Comparison of ENCODE assay signal across 1 cellular context in the genomic region with DNA sequence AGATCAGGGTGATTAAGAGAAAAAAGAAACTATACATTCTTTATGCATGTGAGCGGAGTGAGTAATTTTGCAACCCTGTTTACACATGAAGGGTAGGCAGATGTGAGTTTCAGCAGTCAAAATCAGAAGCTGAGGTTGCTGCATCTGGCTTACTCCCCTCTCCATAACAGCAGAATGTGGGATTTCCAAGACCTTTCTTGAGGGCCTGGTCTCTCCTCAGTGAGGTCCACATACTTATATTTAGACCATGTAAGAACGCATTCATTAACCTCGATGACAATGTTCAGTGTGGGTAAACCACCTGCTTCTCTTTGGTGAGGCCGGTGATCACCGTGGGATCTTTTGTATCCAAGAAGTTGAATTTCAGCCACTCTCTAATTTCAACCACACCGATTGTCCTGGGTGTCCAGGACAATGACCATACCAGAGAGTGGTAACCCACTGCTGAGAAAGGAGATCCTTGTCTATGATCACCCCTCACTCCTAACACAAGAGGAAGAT.
TF ChIP-seq lines count a peak whose summit lies in the region.

No MANE protein-coding gene starts in this region.

TF ChIP-seq in GM12878, 131 proteins besides CTCF, POLR2A, EP300 and RAD21 (continued from another document and continues in another):
- TF ChIP-seq, protein P1, sequence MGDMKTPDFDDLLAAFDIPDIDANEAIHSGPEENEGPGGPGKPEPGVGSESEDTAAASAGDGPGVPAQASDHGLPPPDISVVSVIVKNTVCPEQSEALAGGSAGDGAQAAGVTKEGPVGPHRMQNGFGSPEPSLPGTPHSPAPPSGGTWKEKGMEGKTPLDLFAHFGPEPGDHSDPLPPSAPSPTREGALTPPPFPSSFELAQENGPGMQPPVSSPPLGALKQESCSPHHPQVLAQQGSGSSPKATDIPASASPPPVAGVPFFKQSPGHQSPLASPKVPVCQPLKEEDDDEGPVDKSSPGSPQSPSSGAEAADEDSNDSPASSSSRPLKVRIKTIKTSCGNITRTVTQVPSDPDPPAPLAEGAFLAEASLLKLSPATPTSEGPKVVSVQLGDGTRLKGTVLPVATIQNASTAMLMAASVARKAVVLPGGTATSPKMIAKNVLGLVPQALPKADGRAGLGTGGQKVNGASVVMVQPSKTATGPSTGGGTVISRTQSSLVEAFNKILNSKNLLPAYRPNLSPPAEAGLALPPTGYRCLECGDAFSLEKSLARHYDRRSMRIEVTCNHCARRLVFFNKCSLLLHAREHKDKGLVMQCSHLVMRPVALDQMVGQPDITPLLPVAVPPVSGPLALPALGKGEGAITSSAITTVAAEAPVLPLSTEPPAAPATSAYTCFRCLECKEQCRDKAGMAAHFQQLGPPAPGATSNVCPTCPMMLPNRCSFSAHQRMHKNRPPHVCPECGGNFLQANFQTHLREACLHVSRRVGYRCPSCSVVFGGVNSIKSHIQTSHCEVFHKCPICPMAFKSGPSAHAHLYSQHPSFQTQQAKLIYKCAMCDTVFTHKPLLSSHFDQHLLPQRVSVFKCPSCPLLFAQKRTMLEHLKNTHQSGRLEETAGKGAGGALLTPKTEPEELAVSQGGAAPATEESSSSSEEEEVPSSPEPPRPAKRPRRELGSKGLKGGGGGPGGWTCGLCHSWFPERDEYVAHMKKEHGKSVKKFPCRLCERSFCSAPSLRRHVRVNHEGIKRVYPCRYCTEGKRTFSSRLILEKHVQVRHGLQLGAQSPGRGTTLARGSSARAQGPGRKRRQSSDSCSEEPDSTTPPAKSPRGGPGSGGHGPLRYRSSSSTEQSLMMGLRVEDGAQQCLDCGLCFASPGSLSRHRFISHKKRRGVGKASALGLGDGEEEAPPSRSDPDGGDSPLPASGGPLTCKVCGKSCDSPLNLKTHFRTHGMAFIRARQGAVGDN (IDR thresholded peaks at IDR 0.05): peak; percentile 59
- TF ChIP-seq CBFB (IDR thresholded peaks at IDR 0.05; ENCODE audit: low read depth) (peak; percentile 87; the same call in 1 of the 2 replicates), SKIL (IDR thresholded peaks at IDR 0.05; ENCODE audit: low read depth, poor library complexity, severe bottlenecking) (peak; percentile 86), NBN (IDR thresholded peaks at IDR 0.05) (peak; percentile 80), JUNB (IDR thresholded peaks at IDR 0.05) (peak; percentile 94), CBX5 (IDR thresholded peaks at IDR 0.05; ENCODE audit: low read depth) (0 out of 2 replicates have a peak, but pooled peaks have one; percentile 88), IRF4 (IDR thresholded peaks at IDR 0.05; ENCODE audit: low read depth, low read length) (peak; percentile 95), CUX1 (IDR thresholded peaks at IDR 0.05; ENCODE audit: insufficient replicate concordance, low read depth, low read length) (peak; percentile 73), MYB (IDR thresholded peaks at IDR 0.05; ENCODE audit: borderline replicate concordance, low read depth, low read length) (0 out of 2 replicates have a peak, but pooled peaks have one; percentile 19), RB1 (IDR thresholded peaks at IDR 0.05; ENCODE audit: borderline replicate concordance) (no peak), TCF3 (IDR thresholded peaks at IDR 0.05; ENCODE audit: borderline replicate concordance, insufficient read depth, low read depth, low read length) (peak; percentile 98), PAX5 (IDR thresholded peaks at IDR 0.05; ENCODE audit: borderline replicate concordance, low read depth, low read length) (peak; percentile 91), MTA3 (IDR thresholded peaks at IDR 0.05; ENCODE audit: borderline replicate concordance, low read length) (peak; percentile 87; the same call in 1 of the 2 replicates), BACH1 (IDR thresholded peaks at IDR 0.05; ENCODE audit: borderline replicate concordance) (peak; percentile 34; the same call in 1 of the 2 replicates), TAF1 (IDR thresholded peaks at IDR 0.05; ENCODE audit: borderline replicate concordance, low read depth, low read length) (0 out of 2 replicates have a peak, but pooled peaks have one; percentile 14), CBX3 (IDR thresholded peaks at IDR 0.05; ENCODE audit: borderline replicate concordance, low read depth) (no peak), POLR2AphosphoS5 (IDR thresholded peaks at IDR 0.05; ENCODE audit: low read length) (peak; percentile 24; the same call in 1 of the 2 replicates), DPF2 (IDR thresholded peaks at IDR 0.05) (peak; percentile 88), JUND (IDR thresholded peaks at IDR 0.05; ENCODE audit: low read depth, low read length) (peak; percentile 41; the same call in 1 of the 2 replicates), SMC3 (IDR thresholded peaks at IDR 0.05; ENCODE audit: borderline replicate concordance, low read length) (peak; percentile 42; the same call in 1 of the 2 replicates), ZNF622 (IDR thresholded peaks at IDR 0.05) (no peak), POU2F2 (IDR thresholded peaks at IDR 0.05; ENCODE audit: borderline replicate concordance, low read depth, low read length) (peak; percentile 93), BCL11A (IDR thresholded peaks at IDR 0.05; ENCODE audit: low read depth, low read length) (peak; percentile 95), ZNF207 (IDR thresholded peaks at IDR 0.05; ENCODE audit: borderline replicate concordance) (no peak), IKZF2 (IDR thresholded peaks at IDR 0.05) (peak; percentile 96), HDGF (IDR thresholded peaks at IDR 0.05) (peak; percentile 72), ZBED1 (IDR thresholded peaks at IDR 0.05; ENCODE audit: borderline replicate concordance) (peak; percentile 89; the same call in 1 of the 2 replicates), IKZF1 (conservative IDR thresholded peaks at IDR 0.05) (peak; percentile 93), SP1 (IDR thresholded peaks at IDR 0.05; ENCODE audit: low read depth, low read length) (peak; percentile 74), MEF2A (IDR thresholded peaks at IDR 0.05; ENCODE audit: insufficient read depth, low read depth, low read length) (peak; percentile 91), ETV6 (conservative IDR thresholded peaks at IDR 0.05 in 1 of 2, IDR thresholded peaks at IDR 0.05 in 1 of 2; ENCODE audit: borderline replicate concordance in 1 of 2, low read depth in 1 of 2) (peak in 1 of 2 experiments; percentile 88; a peak in 2 of 4 replicates), CEBPB (IDR thresholded peaks at IDR 0.05; ENCODE audit: borderline replicate concordance in 1 of 2, low read depth in 2 of 2, low read length in 2 of 2) (0 out of 4 replicates have a peak, but pooled peaks of 1 of the 2 experiments have one; percentile 73), MLLT1 (IDR thresholded peaks at IDR 0.05) (peak; percentile 54), BHLHE40 (IDR thresholded peaks at IDR 0.05; ENCODE audit: borderline replicate concordance in 1 of 2, low read depth in 2 of 2, low read length in 1 of 2) (peak; percentile 79 to 80), GABPA (IDR thresholded peaks at IDR 0.05; ENCODE audit: low read depth) (peak; percentile 40; the same call in 1 of the 2 replicates)
- TF ChIP-seq, protein P2, sequence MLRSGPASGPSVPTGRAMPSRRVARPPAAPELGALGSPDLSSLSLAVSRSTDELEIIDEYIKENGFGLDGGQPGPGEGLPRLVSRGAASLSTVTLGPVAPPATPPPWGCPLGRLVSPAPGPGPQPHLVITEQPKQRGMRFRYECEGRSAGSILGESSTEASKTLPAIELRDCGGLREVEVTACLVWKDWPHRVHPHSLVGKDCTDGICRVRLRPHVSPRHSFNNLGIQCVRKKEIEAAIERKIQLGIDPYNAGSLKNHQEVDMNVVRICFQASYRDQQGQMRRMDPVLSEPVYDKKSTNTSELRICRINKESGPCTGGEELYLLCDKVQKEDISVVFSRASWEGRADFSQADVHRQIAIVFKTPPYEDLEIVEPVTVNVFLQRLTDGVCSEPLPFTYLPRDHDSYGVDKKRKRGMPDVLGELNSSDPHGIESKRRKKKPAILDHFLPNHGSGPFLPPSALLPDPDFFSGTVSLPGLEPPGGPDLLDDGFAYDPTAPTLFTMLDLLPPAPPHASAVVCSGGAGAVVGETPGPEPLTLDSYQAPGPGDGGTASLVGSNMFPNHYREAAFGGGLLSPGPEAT (IDR thresholded peaks at IDR 0.05; ENCODE audit: low read depth): peak; percentile 88
- TF ChIP-seq, protein P3, sequence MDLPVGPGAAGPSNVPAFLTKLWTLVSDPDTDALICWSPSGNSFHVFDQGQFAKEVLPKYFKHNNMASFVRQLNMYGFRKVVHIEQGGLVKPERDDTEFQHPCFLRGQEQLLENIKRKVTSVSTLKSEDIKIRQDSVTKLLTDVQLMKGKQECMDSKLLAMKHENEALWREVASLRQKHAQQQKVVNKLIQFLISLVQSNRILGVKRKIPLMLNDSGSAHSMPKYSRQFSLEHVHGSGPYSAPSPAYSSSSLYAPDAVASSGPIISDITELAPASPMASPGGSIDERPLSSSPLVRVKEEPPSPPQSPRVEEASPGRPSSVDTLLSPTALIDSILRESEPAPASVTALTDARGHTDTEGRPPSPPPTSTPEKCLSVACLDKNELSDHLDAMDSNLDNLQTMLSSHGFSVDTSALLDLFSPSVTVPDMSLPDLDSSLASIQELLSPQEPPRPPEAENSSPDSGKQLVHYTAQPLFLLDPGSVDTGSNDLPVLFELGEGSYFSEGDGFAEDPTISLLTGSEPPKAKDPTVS (IDR thresholded peaks at IDR 0.05; ENCODE audit: low read depth, low read length): no peak
- TF ChIP-seq, protein P4, sequence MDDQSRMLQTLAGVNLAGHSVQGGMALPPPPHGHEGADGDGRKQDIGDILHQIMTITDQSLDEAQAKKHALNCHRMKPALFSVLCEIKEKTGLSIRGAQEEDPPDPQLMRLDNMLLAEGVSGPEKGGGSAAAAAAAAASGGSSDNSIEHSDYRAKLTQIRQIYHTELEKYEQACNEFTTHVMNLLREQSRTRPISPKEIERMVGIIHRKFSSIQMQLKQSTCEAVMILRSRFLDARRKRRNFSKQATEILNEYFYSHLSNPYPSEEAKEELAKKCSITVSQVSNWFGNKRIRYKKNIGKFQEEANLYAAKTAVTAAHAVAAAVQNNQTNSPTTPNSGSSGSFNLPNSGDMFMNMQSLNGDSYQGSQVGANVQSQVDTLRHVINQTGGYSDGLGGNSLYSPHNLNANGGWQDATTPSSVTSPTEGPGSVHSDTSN (IDR thresholded peaks at IDR 0.05; ENCODE audit: insufficient replicate concordance, low read depth, low read length): peak; percentile 2
- TF ChIP-seq, protein P5, sequence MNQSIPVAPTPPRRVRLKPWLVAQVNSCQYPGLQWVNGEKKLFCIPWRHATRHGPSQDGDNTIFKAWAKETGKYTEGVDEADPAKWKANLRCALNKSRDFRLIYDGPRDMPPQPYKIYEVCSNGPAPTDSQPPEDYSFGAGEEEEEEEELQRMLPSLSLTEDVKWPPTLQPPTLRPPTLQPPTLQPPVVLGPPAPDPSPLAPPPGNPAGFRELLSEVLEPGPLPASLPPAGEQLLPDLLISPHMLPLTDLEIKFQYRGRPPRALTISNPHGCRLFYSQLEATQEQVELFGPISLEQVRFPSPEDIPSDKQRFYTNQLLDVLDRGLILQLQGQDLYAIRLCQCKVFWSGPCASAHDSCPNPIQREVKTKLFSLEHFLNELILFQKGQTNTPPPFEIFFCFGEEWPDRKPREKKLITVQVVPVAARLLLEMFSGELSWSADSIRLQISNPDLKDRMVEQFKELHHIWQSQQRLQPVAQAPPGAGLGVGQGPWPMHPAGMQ (IDR thresholded peaks at IDR 0.05; ENCODE audit: borderline replicate concordance): no peak
